Comparison of ENCODE assay signal across 1 cellular context in the genomic region with DNA sequence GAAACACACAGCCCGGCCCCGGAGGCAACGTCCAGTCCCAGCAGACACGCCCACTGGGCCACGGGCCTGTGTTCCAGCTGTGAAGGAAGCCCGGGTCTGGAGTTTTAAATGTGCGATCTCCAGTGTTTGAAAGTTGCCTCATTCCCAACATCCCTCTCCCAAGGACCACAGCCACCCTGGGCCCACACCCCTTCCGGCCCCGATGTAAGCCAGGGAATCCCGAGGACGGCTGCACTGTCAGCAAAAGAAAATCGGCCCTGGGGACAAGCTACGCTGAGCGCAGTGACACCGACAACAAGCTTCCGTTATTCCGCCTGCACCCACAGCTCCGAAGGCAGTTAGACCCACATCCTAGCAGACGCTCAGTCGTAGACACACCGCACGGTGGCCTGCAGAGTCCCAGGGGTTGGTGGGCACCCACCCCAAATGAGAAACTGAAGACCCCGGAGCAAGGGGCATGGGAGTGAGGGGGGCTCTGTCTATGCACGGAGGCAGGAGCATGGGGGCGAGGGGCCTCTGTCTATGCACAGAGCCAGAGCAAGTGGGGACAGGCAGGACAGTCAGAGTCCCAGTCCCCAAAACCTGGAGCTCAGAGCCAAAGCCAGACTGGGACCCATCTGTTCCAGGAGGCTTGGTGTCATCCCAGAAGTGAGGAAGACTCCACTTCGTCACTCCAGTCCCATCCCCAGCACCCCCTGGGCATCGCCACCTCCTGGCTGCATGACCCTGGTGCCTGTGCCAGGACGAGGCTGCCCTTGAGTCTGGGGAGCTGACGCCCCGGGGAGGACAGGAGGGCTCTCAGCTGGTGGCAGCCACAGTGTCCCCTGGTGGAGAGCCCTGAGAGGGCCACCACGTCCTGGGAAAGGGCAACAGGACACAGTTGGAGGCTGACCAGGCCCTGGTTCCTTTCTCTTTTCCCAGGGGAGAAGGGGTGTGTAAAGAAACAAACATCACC.
TF ChIP-seq lines count a peak whose summit lies in the region.

No MANE protein-coding gene starts in this region.

TF ChIP-seq in HCT116, 20 proteins besides CTCF, POLR2A, EP300 and RAD21 (continued from another document):
- TF ChIP-seq, protein P1, sequence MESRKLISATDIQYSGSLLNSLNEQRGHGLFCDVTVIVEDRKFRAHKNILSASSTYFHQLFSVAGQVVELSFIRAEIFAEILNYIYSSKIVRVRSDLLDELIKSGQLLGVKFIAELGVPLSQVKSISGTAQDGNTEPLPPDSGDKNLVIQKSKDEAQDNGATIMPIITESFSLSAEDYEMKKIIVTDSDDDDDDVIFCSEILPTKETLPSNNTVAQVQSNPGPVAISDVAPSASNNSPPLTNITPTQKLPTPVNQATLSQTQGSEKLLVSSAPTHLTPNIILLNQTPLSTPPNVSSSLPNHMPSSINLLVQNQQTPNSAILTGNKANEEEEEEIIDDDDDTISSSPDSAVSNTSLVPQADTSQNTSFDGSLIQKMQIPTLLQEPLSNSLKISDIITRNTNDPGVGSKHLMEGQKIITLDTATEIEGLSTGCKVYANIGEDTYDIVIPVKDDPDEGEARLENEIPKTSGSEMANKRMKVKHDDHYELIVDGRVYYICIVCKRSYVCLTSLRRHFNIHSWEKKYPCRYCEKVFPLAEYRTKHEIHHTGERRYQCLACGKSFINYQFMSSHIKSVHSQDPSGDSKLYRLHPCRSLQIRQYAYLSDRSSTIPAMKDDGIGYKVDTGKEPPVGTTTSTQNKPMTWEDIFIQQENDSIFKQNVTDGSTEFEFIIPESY (IDR thresholded peaks at IDR 0.05; ENCODE audit: extremely low read depth, insufficient replicate concordance, low read length), result no peak
